9 cellular contexts compared by ENCODE assay signal in genomic region chrX:140057001-140057411, GRCh38.
DNase-seq lines count a peak whose midpoint lies in the region; ATAC-seq, FAIRE-seq and TF ChIP-seq lines count a peak whose summit lies in the region.
"Had no signal": no experiment of that assay in that cellular context is flagged by ENCODE, and none has a peak within 500 bp of the region (broad histone marks: within the 10 kb centered on the region; RNA-seq: fewer than 3 reads in every experiment).

No MANE protein-coding gene starts in this region.

- no peak overlapping the region for H3K14ac ChIP-seq in H1 (ENCODE audit: insufficient read length)

- H4K91ac ChIP-seq in H1 (replicated peaks; ENCODE audit: insufficient read length, low read length): no peak overlapping the region

- TF ChIP-seq RAD21 in H1 (IDR thresholded peaks at IDR 0.05 in 1 of 2, conservative IDR thresholded peaks at IDR 0.05 in 1 of 2; ENCODE audit: low read depth in 2 of 2, low read length in 2 of 2): peak; percentile 87 to 88

- H3K79me2 ChIP-seq in H1 (ENCODE audit: control insufficient read depth in 1 of 2, insufficient read depth in 2 of 2, low read length in 2 of 2): no peaks in the 10 kb centered on the region

- H3K23me2 ChIP-seq in H1 (ENCODE audit: low read depth, low read length): no peaks in the 10 kb centered on the region

- intact Hi-C loops in CD14-positive monocyte (cut with micrococcal nuclease): loop anchor here (2.0 to 5.0 kb wide), 2 partner anchors 84 to 85 kb away; no protein-coding TSS in a partner anchor
- intact Hi-C loops in activated CD8-positive, alpha-beta T cell treated with anti-CD3 and anti-CD28 coated beads for 36 hours (cut with micrococcal nuclease): no loop called here
- intact Hi-C loops in mucosa of descending colon (cut with DNase I, micrococcal nuclease): no loop called here

- TF ChIP-seq CTCF in CD14-positive monocyte (IDR thresholded peaks at IDR 0.05): peak; percentile 74
- TF ChIP-seq CTCF in activated CD8-positive, alpha-beta T cell treated with anti-CD3 and anti-CD28 coated beads for 36 hours (IDR thresholded peaks at IDR 0.05): peak; percentile 64
- peak; percentile 75 to 82 (median 79) for TF ChIP-seq CTCF in H1 (IDR thresholded peaks at IDR 0.05; ENCODE audit: control extremely low read depth in 1 of 3, insufficient read depth in 1 of 3, low read depth in 1 of 3, low read length in 3 of 3)
- TF ChIP-seq CTCF in mucosa of descending colon (IDR thresholded peaks at IDR 0.05): peak; percentile 29

- peak; percentile 95 for ATAC-seq in GM19023 (IDR thresholded peaks at IDR 0.05; ENCODE audit: unreplicated experiment)
- peak; percentile 98 for ATAC-seq in HG03159 (IDR thresholded peaks at IDR 0.05; ENCODE audit: unreplicated experiment)
- ATAC-seq in activated CD8-positive, alpha-beta T cell treated with anti-CD3 and anti-CD28 coated beads for 36 hours: peak; percentile 65
- ATAC-seq in mucosa of descending colon: peak; percentile 89

- H3K79me1 ChIP-seq in H1 (ENCODE audit: low read depth, low read length): no peaks in the 10 kb centered on the region

- no peak overlapping the region for H4K8ac ChIP-seq in H1 (ENCODE audit: extremely low read depth, insufficient read depth, low read length)

- no peak overlapping the region for H3K27ac ChIP-seq in H1 (ENCODE audit: low read depth, low read length)

- H3K23ac ChIP-seq in H1 (ENCODE audit: insufficient read length): no peak overlapping the region

- no peak for TF ChIP-seq EP300 in H1 (IDR thresholded peaks at IDR 0.05; ENCODE audit: borderline replicate concordance in 1 of 2, low read depth in 2 of 2, low read length in 2 of 2)

- H3K4ac ChIP-seq in H1 (replicated peaks; ENCODE audit: insufficient read length, low read depth, low read length): no peak overlapping the region

- H3K4me1 Mint-ChIP-seq in CD14-positive monocyte: peaks cover 19% of the 10 kb centered on the region
- no peaks in the 10 kb centered on the region for H3K4me1 Mint-ChIP-seq in activated CD8-positive, alpha-beta T cell treated with anti-CD3 and anti-CD28 coated beads for 36 hours (ENCODE audit: low read depth)

- no peak overlapping the region for H2BK5ac ChIP-seq in H1 (ENCODE audit: low read depth, low read length)

- H4K5ac ChIP-seq in H1 (ENCODE audit: insufficient read length, low read depth, low read length): no peak overlapping the region

- H4K20me1 ChIP-seq in H1 (replicated peaks in 1 of 2; ENCODE audit: control insufficient read depth in 1 of 2, insufficient read depth in 2 of 2, low read length in 2 of 2): no peaks in the 10 kb centered on the region

- H3K36me3 Mint-ChIP-seq in CD14-positive monocyte: no peaks in the 10 kb centered on the region
- H3K36me3 Mint-ChIP-seq in activated CD8-positive, alpha-beta T cell treated with anti-CD3 and anti-CD28 coated beads for 36 hours (ENCODE audit: low read depth): no peaks in the 10 kb centered on the region

- no peaks in the 10 kb centered on the region for H3K36me3 ChIP-seq in H1 (ENCODE audit: control insufficient read depth in 2 of 4, insufficient read depth in 4 of 4, low read length in 3 of 4)
- no peaks in the 10 kb centered on the region for H3K36me3 ChIP-seq in mucosa of descending colon (ENCODE audit: low read depth)

- CTCF ChIA-PET in activated CD8-positive, alpha-beta T cell treated with anti-CD3 and anti-CD28 coated beads for 36 hours (lab: Charles Lee): interaction anchor here (0.7 to 2.2 kb wide), 3 partner anchors 23 to 84 kb away, joined by 3 to 10 read pairs (median 3); no protein-coding TSS in a partner anchor
- CTCF ChIA-PET in H1 (lab: Charles Lee; ENCODE audit: partially characterized antibody): interaction anchor here (0.6 to 2.8 kb wide), 19 partner anchors 12 to 685 kb away, joined by 3 to 19 read pairs (median 4); partner anchors contain the start of gene SOX3

- peaks cover 1 to 13% (median 10%) of the 10 kb centered on the region in 3 donors for H3K27me3 Mint-ChIP-seq in CD14-positive monocyte (ENCODE audit: low read depth in 3 of 3)
- H3K27me3 Mint-ChIP-seq in activated CD8-positive, alpha-beta T cell treated with anti-CD3 and anti-CD28 coated beads for 36 hours: peaks cover 2% of the 10 kb centered on the region

- WGBS in H1 (ENCODE audit: extremely low coverage in 1 of 2, insufficient coverage in 1 of 2, insufficient read length in 1 of 2, insufficient replicate concordance in 2 of 2, low coverage in 1 of 2, low lambda C conversion rate in 2 of 2, missing lambda C conversion rate in 1 of 2), 2 experiments: 18% methylated on average over 7 of the region's 11 CpGs; no CpG with 5 or more reads in 1 of the 2 experiments

- DNase-seq in CD14-positive monocyte (ENCODE audit: low spot score) (peak; percentile 56), NCI-H345 treated with DMSO at 0.1 percent for 48 hours (lab: John Stamatoyannopoulos, UW; ENCODE audit: unreplicated experiment) (peak; percentile 22), H1 (ENCODE audit: low read depth in 1 of 2, low spot score in 2 of 2) (peak; percentile 63 to 83), mucosa of descending colon (peak; percentile 49 to 71 (median 51))
- peak; percentile 65 for DNase-seq in activated CD8-positive, alpha-beta T cell treated with anti-CD3 and anti-CD28 coated beads for 36 hours
- peak; percentile 73 for DNase-seq in stimulated activated CD8-positive, alpha-beta memory T cell treated with anti-CD3 and anti-CD28 coated beads, Interleukin-4, amount 100 ng/mL, for 48 hours

- no peak overlapping the region for H3K27ac Mint-ChIP-seq in CD14-positive monocyte
- H3K27ac Mint-ChIP-seq in activated CD8-positive, alpha-beta T cell treated with anti-CD3 and anti-CD28 coated beads for 36 hours: no peak overlapping the region

- H3K4me1 ChIP-seq in H1 (replicated peaks in 1 of 4; ENCODE audit: control insufficient read depth in 3 of 4, insufficient read depth in 4 of 4, low read length in 3 of 4) (peaks cover 0 to 3% (median 0%) of the 10 kb centered on the region in 4 experiments; a peak in 2 of 7 replicates), mucosa of descending colon (ENCODE audit: low read depth) (no peaks in the 10 kb centered on the region)

- H2BK15ac ChIP-seq in H1 (ENCODE audit: low read length): no peak overlapping the region

- H3K9ac ChIP-seq in H1 (replicated peaks in 1 of 4; ENCODE audit: extremely low read depth in 1 of 4, low read depth in 3 of 4, low read length in 3 of 4): no peak overlapping the region

- POLR2A ChIA-PET in activated CD8-positive, alpha-beta T cell treated with anti-CD3 and anti-CD28 coated beads for 36 hours (lab: Charles Lee): no interaction called here
- POLR2A ChIA-PET in H1 (lab: Charles Lee; ENCODE audit: partially characterized antibody): no interaction called here

- H3K9me3 Mint-ChIP-seq in CD14-positive monocyte: no peaks in the 10 kb centered on the region
- no peaks in the 10 kb centered on the region for H3K9me3 Mint-ChIP-seq in activated CD8-positive, alpha-beta T cell treated with anti-CD3 and anti-CD28 coated beads for 36 hours

- H3K18ac ChIP-seq in H1 (ENCODE audit: extremely low read depth, low read length): no peak overlapping the region; the same call in 1 of the 2 replicates

- no peak overlapping the region for H2AFZ ChIP-seq in H1 (ENCODE audit: low read length)

- H2BK12ac ChIP-seq in H1 (ENCODE audit: low read depth, low read length): no peak overlapping the region

- no peak for TF ChIP-seq POLR2A in H1 (IDR thresholded peaks at IDR 0.05; ENCODE audit: control extremely low read depth in 1 of 2, low read depth in 2 of 2, low read length in 2 of 2)

- peak; percentile 88 for FAIRE-seq in H1 (lab: Jason Lieb, UNC)
- FAIRE-seq: TTC549 had no signal

- no peak overlapping the region for H2AK5ac ChIP-seq in H1 (ENCODE audit: low read depth, low read length)

- H2BK120ac ChIP-seq in H1 (replicated peaks; ENCODE audit: low read depth, low read length): no peak overlapping the region

- H2BK20ac ChIP-seq in H1 (ENCODE audit: low read length): no peak overlapping the region

- no peaks in the 10 kb centered on the region for H3K9me3 ChIP-seq in H1 (ENCODE audit: insufficient read depth in 2 of 2, low read depth in 1 of 2, low read length in 1 of 2)
- no peaks in the 10 kb centered on the region for H3K9me3 ChIP-seq in mucosa of descending colon

- no peaks in the 10 kb centered on the region for H3K27me3 ChIP-seq in H1 (replicated peaks in 1 of 4; ENCODE audit: control insufficient read depth in 3 of 4, extremely low read depth in 1 of 4, insufficient read depth in 3 of 4, low read length in 3 of 4)

- H3K4me3 ChIP-seq in H1 (ENCODE audit: extremely low read depth in 1 of 4, insufficient read depth in 2 of 4, low read depth in 3 of 4, low read length in 4 of 4): no peak overlapping the region
- H3K4me3 ChIP-seq in mucosa of descending colon: no peak overlapping the region

- no peak overlapping the region for H3K4me2 ChIP-seq in H1 (ENCODE audit: insufficient read depth in 1 of 2, low read depth in 2 of 2, low read length in 2 of 2)

- peak overlapping the region; percentile 56 to 73 for H3K4me3 Mint-ChIP-seq in CD14-positive monocyte
- no peak overlapping the region for H3K4me3 Mint-ChIP-seq in activated CD8-positive, alpha-beta T cell treated with anti-CD3 and anti-CD28 coated beads for 36 hours

- no peak overlapping the region for H3K56ac ChIP-seq in H1 (replicated peaks; ENCODE audit: insufficient read length, low read depth, low read length)

TF ChIP-seq in H1, 55 proteins besides CTCF, POLR2A, EP300 and RAD21:
- TF ChIP-seq YY1 (IDR thresholded peaks at IDR 0.05; ENCODE audit: low read depth, low read length) (0 out of 2 replicates have a peak, but pooled peaks have one; percentile 15), EZH2 (IDR thresholded peaks at IDR 0.05; ENCODE audit: low read depth, low read length, severe bottlenecking) (no peak)

Comparison
In these comparisons a context has a peak if more than half of its experiments do, and no peak if none do; other contexts are left out.
1. DNase-seq: peak in every context shown above with its lines; median percentile 73 in H1; 73 in stimulated activated CD8-positive, alpha-beta memory T cell treated with anti-CD3 and anti-CD28 coated beads, Interleukin-4, amount 100 ng/mL, for 48 hours; 65 in activated CD8-positive, alpha-beta T cell treated with anti-CD3 and anti-CD28 coated beads for 36 hours; 56 in CD14-positive monocyte; 51 in mucosa of descending colon; 22 in NCI-H345 treated with DMSO at 0.1 percent for 48 hours.
2. CTCF ChIP-seq: peak in every context shown above with its lines; median percentile 79 in H1; 74 in CD14-positive monocyte; 64 in activated CD8-positive, alpha-beta T cell treated with anti-CD3 and anti-CD28 coated beads for 36 hours; 29 in mucosa of descending colon.
3. intact Hi-C loops: an anchor here in CD14-positive monocyte (2.0 to 5.0 kb wide); none called in activated CD8-positive, alpha-beta T cell treated with anti-CD3 and anti-CD28 coated beads for 36 hours and mucosa of descending colon.